ENCODE assay signal across 22 cellular contexts in the genomic region with DNA sequence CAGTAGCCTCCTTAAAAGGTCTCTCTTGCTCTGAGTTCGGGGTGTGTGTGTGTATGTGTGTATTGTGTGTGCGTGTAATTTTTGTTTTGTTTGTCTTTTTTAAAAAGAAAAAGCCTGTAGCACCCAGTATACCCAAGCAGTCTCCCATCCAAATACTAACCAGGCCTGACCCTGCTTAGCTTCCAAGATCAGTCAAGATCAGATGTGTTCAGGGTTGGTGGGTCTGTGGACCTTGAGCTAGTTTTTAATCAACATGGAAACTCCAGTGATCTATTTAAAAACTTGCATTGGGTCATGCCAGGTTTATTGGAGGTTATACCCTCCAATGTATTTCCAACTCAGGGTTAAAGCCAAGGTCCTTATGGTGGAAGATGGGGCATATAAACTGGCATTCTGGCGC.
"Had no signal": no experiment of that assay in that cellular context is flagged by ENCODE, and none has a peak within 500 bp of the region (broad histone marks: within the 10 kb centered on the region; RNA-seq: fewer than 3 reads in every experiment).

No MANE protein-coding gene starts in this region.

- H3K9me3 Mint-ChIP-seq: naive thymus-derived CD4-positive, alpha-beta T cell; stimulated activated naive CD8-positive, alpha-beta T cell treated with anti-CD3 and anti-CD28 coated beads, Interleukin-15, Interleukin-2, amounts not matched to agents 100 ng/mL and 50 ng/mL, for 24 hours had no signal

- H3K27me3 ChIP-seq: gastrocnemius medialis, ovary, spleen, transverse colon had no signal

- DNase-seq: dorsolateral prefrontal cortex; effector CD4-positive, alpha-beta T cell; foreskin fibroblast; gastrocnemius medialis; head of caudate nucleus; mesenchymal stem cell; midbrain; naive thymus-derived CD4-positive, alpha-beta T cell; occipital lobe; ovary; posterior cingulate gyrus; psoas muscle; right cardiac atrium; spleen; stimulated activated CD4-positive, alpha-beta T cell treated with anti-CD3 and anti-CD28 coated beads, Interleukin-15, amount 100 ng/mL, for 24 hours; stimulated activated CD4-positive, alpha-beta T cell treated with anti-CD3 and anti-CD28 coated beads, Interleukin-2, amount 100 ng/mL, for 48 hours; stimulated activated naive B cell treated with anti-CD40 and anti-IgM and Interleukin-4, amounts not matched to agents 10 μg/mL and 1 μg/mL and 100 μg/mL, for 72 hours; transverse colon had no signal

- H3K4me1 Mint-ChIP-seq: naive thymus-derived CD4-positive, alpha-beta T cell had no signal

- H3K27ac Mint-ChIP-seq: stimulated activated naive B cell treated with anti-CD40 and anti-IgM and Interleukin-4, amounts not matched to agents 10 μg/mL and 1 μg/mL and 100 μg/mL, for 72 hours; stimulated activated naive CD8-positive, alpha-beta T cell treated with anti-CD3 and anti-CD28 coated beads, Interleukin-15, Interleukin-2, amounts not matched to agents 100 ng/mL and 50 ng/mL, for 24 hours had no signal

- H3K27me3 Mint-ChIP-seq: stimulated activated naive B cell treated with anti-CD40 and anti-IgM and Interleukin-4, amounts not matched to agents 10 μg/mL and 1 μg/mL and 100 μg/mL, for 72 hours had no signal

- H3K36me3 Mint-ChIP-seq: naive thymus-derived CD4-positive, alpha-beta T cell had no signal

- ATAC-seq: gastrocnemius medialis; naive thymus-derived CD4-positive, alpha-beta T cell; psoas muscle; right cardiac atrium; stimulated activated naive B cell treated with anti-CD40 and anti-IgM and Interleukin-4, amounts not matched to agents 10 μg/mL and 1 μg/mL and 100 μg/mL, for 72 hours had no signal

- FAIRE-seq: keratinocyte had no signal

- H3K9me3 ChIP-seq: gastrocnemius medialis, ovary, psoas muscle, spleen, thoracic aorta, transverse colon had no signal

- H3K36me3 ChIP-seq: gastrocnemius medialis, ovary, spleen, thoracic aorta, transverse colon had no signal

- H3K4me3 ChIP-seq: dorsolateral prefrontal cortex, gastrocnemius medialis, ovary, psoas muscle, skin epidermis, spleen, thoracic aorta, transverse colon had no signal

- H3K27ac ChIP-seq: dorsolateral prefrontal cortex, gastrocnemius medialis, ovary, psoas muscle, skin epidermis, spleen, thoracic aorta, transverse colon had no signal

- H3K4me1 ChIP-seq: psoas muscle had no signal

- H3K4me3 Mint-ChIP-seq: naive thymus-derived CD4-positive, alpha-beta T cell; stimulated activated naive B cell treated with anti-CD40 and anti-IgM and Interleukin-4, amounts not matched to agents 10 μg/mL and 1 μg/mL and 100 μg/mL, for 72 hours; stimulated activated naive CD8-positive, alpha-beta T cell treated with anti-CD3 and anti-CD28 coated beads, Interleukin-15, Interleukin-2, amounts not matched to agents 100 ng/mL and 50 ng/mL, for 24 hours had no signal
